1 cellular context compared by ENCODE assay signal in the genomic region with DNA sequence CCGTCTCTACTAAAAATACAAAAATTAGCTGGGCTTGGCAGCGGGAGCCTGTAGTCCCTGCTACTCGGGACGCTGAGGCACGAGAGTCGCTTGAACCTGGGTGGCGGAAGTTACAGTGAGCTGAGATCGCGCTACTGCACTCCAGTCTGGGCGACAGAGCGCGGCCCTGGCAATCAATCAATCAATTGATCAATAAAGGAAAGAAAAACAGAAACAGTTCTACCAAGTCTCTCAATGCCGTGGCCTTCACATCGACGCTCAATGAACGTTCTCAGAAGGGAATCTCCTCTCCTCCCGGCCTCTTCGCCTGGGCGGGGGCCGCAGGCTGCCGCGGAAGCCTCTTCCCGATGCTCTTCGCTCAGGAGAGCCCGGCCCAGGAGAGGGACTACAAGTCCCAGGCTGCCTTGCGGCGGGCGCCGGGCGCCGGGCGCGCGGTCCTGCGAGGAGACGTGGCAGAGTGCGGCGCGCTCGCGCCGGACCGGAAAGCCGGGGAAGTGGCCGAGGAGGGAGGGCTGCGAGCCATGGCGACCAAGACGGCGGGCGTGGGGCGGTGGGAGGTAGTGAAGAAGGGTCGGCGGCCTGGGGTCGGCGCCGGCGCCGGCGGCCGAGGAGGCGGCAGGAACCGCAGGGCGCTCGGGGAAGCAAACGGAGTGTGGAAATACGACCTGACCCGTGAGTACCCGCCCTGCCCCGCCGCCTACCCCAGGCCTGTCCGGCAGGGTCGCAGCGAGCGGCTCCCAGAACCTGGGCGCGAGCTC.
TF ChIP-seq lines count a peak whose summit lies in the region.

A gene with protein sequence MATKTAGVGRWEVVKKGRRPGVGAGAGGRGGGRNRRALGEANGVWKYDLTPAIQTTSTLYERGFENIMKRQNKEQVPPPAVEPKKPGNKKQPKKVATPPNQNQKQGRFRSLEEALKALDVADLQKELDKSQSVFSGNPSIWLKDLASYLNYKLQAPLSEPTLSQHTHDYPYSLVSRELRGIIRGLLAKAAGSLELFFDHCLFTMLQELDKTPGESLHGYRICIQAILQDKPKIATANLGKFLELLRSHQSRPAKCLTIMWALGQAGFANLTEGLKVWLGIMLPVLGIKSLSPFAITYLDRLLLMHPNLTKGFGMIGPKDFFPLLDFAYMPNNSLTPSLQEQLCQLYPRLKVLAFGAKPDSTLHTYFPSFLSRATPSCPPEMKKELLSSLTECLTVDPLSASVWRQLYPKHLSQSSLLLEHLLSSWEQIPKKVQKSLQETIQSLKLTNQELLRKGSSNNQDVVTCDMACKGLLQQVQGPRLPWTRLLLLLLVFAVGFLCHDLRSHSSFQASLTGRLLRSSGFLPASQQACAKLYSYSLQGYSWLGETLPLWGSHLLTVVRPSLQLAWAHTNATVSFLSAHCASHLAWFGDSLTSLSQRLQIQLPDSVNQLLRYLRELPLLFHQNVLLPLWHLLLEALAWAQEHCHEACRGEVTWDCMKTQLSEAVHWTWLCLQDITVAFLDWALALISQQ (plus strand): TSS at position 471 of the 758 bp plus-strand sequence. CDS start 51 bp downstream, at position 522.

TF ChIP-seq in GM12878, 131 proteins besides CTCF, POLR2A, EP300 and RAD21 (continued from another document and continues in another):
- TF ChIP-seq ZNF384 (IDR thresholded peaks at IDR 0.05; ENCODE audit: borderline replicate concordance, low read depth, low read length) (no peak), ZNF622 (IDR thresholded peaks at IDR 0.05) (no peak), ATF7 (IDR thresholded peaks at IDR 0.05; ENCODE audit: low read depth) (no peak), ZZZ3 (IDR thresholded peaks at IDR 0.05; ENCODE audit: control insufficient read depth, insufficient read length, low read depth) (no peak), ASH2L (IDR thresholded peaks at IDR 0.05; ENCODE audit: borderline replicate concordance, low read depth) (no peak), WRNIP1 (IDR thresholded peaks at IDR 0.05; ENCODE audit: borderline replicate concordance, low read depth, low read length) (no peak), KLF5 (IDR thresholded peaks at IDR 0.05; ENCODE audit: partially characterized antibody) (no peak), SMARCA5 (IDR thresholded peaks at IDR 0.05) (no peak), KDM1A (IDR thresholded peaks at IDR 0.05; ENCODE audit: borderline replicate concordance) (no peak), EZH2 (IDR thresholded peaks at IDR 0.05; ENCODE audit: borderline replicate concordance, control insufficient read depth, low read depth, low read length) (no peak), SMAD5 (IDR thresholded peaks at IDR 0.05; ENCODE audit: low read depth) (no peak), STAT1 (conservative IDR thresholded peaks at IDR 0.05) (0 out of 2 replicates have a peak, but pooled peaks have one; percentile 6), SMAD1 (IDR thresholded peaks at IDR 0.05; ENCODE audit: low read depth, partially characterized antibody) (no peak), SUZ12 (IDR thresholded peaks at IDR 0.05; ENCODE audit: unreplicated experiment) (no peak), HDGF (IDR thresholded peaks at IDR 0.05) (no peak; the same call in 1 of the 2 replicates), MEF2B (IDR thresholded peaks at IDR 0.05; ENCODE audit: partially characterized antibody, poor library complexity, severe bottlenecking) (no peak), SRF (IDR thresholded peaks at IDR 0.05; ENCODE audit: low read depth in 2 of 2, low read length in 2 of 2) (no peak), RB1 (IDR thresholded peaks at IDR 0.05; ENCODE audit: borderline replicate concordance) (no peak; the same call in 1 of the 2 replicates), PML (IDR thresholded peaks at IDR 0.05; ENCODE audit: low read length) (no peak), TBL1XR1 (IDR thresholded peaks at IDR 0.05; ENCODE audit: low read depth, low read length) (no peak), RFX5 (IDR thresholded peaks at IDR 0.05; ENCODE audit: low read depth, low read length) (no peak)
- TF ChIP-seq, protein P1, sequence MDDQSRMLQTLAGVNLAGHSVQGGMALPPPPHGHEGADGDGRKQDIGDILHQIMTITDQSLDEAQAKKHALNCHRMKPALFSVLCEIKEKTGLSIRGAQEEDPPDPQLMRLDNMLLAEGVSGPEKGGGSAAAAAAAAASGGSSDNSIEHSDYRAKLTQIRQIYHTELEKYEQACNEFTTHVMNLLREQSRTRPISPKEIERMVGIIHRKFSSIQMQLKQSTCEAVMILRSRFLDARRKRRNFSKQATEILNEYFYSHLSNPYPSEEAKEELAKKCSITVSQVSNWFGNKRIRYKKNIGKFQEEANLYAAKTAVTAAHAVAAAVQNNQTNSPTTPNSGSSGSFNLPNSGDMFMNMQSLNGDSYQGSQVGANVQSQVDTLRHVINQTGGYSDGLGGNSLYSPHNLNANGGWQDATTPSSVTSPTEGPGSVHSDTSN (IDR thresholded peaks at IDR 0.05; ENCODE audit: insufficient replicate concordance, low read depth, low read length) = no peak
- TF ChIP-seq, protein P2, sequence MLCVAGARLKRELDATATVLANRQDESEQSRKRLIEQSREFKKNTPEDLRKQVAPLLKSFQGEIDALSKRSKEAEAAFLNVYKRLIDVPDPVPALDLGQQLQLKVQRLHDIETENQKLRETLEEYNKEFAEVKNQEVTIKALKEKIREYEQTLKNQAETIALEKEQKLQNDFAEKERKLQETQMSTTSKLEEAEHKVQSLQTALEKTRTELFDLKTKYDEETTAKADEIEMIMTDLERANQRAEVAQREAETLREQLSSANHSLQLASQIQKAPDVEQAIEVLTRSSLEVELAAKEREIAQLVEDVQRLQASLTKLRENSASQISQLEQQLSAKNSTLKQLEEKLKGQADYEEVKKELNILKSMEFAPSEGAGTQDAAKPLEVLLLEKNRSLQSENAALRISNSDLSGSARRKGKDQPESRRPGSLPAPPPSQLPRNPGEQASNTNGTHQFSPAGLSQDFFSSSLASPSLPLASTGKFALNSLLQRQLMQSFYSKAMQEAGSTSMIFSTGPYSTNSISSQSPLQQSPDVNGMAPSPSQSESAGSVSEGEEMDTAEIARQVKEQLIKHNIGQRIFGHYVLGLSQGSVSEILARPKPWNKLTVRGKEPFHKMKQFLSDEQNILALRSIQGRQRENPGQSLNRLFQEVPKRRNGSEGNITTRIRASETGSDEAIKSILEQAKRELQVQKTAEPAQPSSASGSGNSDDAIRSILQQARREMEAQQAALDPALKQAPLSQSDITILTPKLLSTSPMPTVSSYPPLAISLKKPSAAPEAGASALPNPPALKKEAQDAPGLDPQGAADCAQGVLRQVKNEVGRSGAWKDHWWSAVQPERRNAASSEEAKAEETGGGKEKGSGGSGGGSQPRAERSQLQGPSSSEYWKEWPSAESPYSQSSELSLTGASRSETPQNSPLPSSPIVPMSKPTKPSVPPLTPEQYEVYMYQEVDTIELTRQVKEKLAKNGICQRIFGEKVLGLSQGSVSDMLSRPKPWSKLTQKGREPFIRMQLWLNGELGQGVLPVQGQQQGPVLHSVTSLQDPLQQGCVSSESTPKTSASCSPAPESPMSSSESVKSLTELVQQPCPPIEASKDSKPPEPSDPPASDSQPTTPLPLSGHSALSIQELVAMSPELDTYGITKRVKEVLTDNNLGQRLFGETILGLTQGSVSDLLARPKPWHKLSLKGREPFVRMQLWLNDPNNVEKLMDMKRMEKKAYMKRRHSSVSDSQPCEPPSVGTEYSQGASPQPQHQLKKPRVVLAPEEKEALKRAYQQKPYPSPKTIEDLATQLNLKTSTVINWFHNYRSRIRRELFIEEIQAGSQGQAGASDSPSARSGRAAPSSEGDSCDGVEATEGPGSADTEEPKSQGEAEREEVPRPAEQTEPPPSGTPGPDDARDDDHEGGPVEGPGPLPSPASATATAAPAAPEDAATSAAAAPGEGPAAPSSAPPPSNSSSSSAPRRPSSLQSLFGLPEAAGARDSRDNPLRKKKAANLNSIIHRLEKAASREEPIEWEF (IDR thresholded peaks at IDR 0.05; ENCODE audit: insufficient replicate concordance, low read depth, low read length) = peak; percentile 97
- TF ChIP-seq, protein P3, sequence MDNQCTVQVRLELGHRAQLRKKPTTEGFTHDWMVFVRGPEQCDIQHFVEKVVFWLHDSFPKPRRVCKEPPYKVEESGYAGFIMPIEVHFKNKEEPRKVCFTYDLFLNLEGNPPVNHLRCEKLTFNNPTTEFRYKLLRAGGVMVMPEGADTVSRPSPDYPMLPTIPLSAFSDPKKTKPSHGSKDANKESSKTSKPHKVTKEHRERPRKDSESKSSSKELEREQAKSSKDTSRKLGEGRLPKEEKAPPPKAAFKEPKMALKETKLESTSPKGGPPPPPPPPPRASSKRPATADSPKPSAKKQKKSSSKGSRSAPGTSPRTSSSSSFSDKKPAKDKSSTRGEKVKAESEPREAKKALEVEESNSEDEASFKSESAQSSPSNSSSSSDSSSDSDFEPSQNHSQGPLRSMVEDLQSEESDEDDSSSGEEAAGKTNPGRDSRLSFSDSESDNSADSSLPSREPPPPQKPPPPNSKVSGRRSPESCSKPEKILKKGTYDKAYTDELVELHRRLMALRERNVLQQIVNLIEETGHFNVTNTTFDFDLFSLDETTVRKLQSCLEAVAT (IDR thresholded peaks at IDR 0.05) = no peak
- TF ChIP-seq, protein P4, sequence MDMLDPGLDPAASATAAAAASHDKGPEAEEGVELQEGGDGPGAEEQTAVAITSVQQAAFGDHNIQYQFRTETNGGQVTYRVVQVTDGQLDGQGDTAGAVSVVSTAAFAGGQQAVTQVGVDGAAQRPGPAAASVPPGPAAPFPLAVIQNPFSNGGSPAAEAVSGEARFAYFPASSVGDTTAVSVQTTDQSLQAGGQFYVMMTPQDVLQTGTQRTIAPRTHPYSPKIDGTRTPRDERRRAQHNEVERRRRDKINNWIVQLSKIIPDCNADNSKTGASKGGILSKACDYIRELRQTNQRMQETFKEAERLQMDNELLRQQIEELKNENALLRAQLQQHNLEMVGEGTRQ (IDR thresholded peaks at IDR 0.05; ENCODE audit: borderline replicate concordance, low read depth, low read length) = no peak
- TF ChIP-seq, protein P5, sequence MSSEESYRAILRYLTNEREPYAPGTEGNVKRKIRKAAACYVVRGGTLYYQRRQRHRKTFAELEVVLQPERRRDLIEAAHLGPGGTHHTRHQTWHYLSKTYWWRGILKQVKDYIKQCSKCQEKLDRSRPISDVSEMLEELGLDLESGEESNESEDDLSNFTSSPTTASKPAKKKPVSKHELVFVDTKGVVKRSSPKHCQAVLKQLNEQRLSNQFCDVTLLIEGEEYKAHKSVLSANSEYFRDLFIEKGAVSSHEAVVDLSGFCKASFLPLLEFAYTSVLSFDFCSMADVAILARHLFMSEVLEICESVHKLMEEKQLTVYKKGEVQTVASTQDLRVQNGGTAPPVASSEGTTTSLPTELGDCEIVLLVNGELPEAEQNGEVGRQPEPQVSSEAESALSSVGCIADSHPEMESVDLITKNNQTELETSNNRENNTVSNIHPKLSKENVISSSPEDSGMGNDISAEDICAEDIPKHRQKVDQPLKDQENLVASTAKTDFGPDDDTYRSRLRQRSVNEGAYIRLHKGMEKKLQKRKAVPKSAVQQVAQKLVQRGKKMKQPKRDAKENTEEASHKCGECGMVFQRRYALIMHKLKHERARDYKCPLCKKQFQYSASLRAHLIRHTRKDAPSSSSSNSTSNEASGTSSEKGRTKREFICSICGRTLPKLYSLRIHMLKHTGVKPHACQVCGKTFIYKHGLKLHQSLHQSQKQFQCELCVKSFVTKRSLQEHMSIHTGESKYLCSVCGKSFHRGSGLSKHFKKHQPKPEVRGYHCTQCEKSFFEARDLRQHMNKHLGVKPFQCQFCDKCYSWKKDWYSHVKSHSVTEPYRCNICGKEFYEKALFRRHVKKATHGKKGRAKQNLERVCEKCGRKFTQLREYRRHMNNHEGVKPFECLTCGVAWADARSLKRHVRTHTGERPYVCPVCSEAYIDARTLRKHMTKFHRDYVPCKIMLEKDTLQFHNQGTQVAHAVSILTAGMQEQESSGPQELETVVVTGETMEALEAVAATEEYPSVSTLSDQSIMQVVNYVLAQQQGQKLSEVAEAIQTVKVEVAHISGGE (CRISPR knock-in tag; IDR thresholded peaks at IDR 0.05) = no peak
- TF ChIP-seq, protein P6, sequence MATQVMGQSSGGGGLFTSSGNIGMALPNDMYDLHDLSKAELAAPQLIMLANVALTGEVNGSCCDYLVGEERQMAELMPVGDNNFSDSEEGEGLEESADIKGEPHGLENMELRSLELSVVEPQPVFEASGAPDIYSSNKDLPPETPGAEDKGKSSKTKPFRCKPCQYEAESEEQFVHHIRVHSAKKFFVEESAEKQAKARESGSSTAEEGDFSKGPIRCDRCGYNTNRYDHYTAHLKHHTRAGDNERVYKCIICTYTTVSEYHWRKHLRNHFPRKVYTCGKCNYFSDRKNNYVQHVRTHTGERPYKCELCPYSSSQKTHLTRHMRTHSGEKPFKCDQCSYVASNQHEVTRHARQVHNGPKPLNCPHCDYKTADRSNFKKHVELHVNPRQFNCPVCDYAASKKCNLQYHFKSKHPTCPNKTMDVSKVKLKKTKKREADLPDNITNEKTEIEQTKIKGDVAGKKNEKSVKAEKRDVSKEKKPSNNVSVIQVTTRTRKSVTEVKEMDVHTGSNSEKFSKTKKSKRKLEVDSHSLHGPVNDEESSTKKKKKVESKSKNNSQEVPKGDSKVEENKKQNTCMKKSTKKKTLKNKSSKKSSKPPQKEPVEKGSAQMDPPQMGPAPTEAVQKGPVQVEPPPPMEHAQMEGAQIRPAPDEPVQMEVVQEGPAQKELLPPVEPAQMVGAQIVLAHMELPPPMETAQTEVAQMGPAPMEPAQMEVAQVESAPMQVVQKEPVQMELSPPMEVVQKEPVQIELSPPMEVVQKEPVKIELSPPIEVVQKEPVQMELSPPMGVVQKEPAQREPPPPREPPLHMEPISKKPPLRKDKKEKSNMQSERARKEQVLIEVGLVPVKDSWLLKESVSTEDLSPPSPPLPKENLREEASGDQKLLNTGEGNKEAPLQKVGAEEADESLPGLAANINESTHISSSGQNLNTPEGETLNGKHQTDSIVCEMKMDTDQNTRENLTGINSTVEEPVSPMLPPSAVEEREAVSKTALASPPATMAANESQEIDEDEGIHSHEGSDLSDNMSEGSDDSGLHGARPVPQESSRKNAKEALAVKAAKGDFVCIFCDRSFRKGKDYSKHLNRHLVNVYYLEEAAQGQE (IDR thresholded peaks at IDR 0.05; ENCODE audit: low read depth, low read length) = no peak
- TF ChIP-seq, protein P7, sequence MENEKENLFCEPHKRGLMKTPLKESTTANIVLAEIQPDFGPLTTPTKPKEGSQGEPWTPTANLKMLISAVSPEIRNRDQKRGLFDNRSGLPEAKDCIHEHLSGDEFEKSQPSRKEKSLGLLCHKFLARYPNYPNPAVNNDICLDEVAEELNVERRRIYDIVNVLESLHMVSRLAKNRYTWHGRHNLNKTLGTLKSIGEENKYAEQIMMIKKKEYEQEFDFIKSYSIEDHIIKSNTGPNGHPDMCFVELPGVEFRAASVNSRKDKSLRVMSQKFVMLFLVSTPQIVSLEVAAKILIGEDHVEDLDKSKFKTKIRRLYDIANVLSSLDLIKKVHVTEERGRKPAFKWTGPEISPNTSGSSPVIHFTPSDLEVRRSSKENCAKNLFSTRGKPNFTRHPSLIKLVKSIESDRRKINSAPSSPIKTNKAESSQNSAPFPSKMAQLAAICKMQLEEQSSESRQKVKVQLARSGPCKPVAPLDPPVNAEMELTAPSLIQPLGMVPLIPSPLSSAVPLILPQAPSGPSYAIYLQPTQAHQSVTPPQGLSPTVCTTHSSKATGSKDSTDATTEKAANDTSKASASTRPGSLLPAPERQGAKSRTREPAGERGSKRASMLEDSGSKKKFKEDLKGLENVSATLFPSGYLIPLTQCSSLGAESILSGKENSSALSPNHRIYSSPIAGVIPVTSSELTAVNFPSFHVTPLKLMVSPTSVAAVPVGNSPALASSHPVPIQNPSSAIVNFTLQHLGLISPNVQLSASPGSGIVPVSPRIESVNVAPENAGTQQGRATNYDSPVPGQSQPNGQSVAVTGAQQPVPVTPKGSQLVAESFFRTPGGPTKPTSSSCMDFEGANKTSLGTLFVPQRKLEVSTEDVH (IDR thresholded peaks at IDR 0.05; ENCODE audit: low read depth, partially characterized antibody) = peak; percentile 28
